Comparison of ENCODE assay signal across 1 cellular context in genomic region chr15:55290361-55291057, GRCh38.
TF ChIP-seq lines count a peak whose summit lies in the region.

No MANE protein-coding gene starts in this region.

TF ChIP-seq in HepG2, 621 proteins besides CTCF, POLR2A, EP300 and RAD21 (continued from another document and continues in another):
- no peak for TF ChIP-seq PAF1 (CRISPR knock-in tag; IDR thresholded peaks at IDR 0.05)
- TF ChIP-seq AKAP8 (CRISPR knock-in tag; IDR thresholded peaks at IDR 0.05), result no peak
- no peak for TF ChIP-seq ZBTB38 (CRISPR knock-in tag; IDR thresholded peaks at IDR 0.05)
- no peak for TF ChIP-seq ZNF282 (IDR thresholded peaks at IDR 0.05; ENCODE audit: partially characterized antibody)
- TF ChIP-seq, protein P1, sequence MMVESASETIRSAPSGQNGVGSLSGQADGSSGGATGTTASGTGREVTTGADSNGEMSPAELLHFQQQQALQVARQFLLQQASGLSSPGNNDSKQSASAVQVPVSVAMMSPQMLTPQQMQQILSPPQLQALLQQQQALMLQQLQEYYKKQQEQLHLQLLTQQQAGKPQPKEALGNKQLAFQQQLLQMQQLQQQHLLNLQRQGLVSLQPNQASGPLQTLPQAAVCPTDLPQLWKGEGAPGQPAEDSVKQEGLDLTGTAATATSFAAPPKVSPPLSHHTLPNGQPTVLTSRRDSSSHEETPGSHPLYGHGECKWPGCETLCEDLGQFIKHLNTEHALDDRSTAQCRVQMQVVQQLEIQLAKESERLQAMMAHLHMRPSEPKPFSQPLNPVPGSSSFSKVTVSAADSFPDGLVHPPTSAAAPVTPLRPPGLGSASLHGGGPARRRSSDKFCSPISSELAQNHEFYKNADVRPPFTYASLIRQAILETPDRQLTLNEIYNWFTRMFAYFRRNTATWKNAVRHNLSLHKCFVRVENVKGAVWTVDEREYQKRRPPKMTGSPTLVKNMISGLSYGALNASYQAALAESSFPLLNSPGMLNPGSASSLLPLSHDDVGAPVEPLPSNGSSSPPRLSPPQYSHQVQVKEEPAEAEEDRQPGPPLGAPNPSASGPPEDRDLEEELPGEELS (CRISPR knock-in tag; IDR thresholded peaks at IDR 0.05), result no peak
- TF ChIP-seq, protein P2, sequence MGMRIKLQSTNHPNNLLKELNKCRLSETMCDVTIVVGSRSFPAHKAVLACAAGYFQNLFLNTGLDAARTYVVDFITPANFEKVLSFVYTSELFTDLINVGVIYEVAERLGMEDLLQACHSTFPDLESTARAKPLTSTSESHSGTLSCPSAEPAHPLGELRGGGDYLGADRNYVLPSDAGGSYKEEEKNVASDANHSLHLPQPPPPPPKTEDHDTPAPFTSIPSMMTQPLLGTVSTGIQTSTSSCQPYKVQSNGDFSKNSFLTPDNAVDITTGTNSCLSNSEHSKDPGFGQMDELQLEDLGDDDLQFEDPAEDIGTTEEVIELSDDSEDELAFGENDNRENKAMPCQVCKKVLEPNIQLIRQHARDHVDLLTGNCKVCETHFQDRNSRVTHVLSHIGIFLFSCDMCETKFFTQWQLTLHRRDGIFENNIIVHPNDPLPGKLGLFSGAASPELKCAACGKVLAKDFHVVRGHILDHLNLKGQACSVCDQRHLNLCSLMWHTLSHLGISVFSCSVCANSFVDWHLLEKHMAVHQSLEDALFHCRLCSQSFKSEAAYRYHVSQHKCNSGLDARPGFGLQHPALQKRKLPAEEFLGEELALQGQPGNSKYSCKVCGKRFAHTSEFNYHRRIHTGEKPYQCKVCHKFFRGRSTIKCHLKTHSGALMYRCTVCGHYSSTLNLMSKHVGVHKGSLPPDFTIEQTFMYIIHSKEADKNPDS (CRISPR knock-in tag; IDR thresholded peaks at IDR 0.05), result no peak
- TF ChIP-seq ZNF234 (CRISPR knock-in tag; conservative IDR thresholded peaks at IDR 0.05), result no peak
- no peak for TF ChIP-seq ZNF629 (CRISPR knock-in tag; conservative IDR thresholded peaks at IDR 0.05)
- TF ChIP-seq U2AF1 (optimal IDR thresholded peaks at IDR 0.05; ENCODE audit: low read depth, low read length), result no peak
- no peak for TF ChIP-seq PAWR (CRISPR knock-in tag; IDR thresholded peaks at IDR 0.05; ENCODE audit: borderline replicate concordance)
- no peak for TF ChIP-seq ZNF432 (CRISPR knock-in tag; IDR thresholded peaks at IDR 0.05; ENCODE audit: borderline replicate concordance)
- TF ChIP-seq KLF16 (CRISPR knock-in tag; IDR thresholded peaks at IDR 0.05), result 0 out of 4 replicates have a peak, but pooled peaks of 1 of the 2 experiments have one; percentile 42
- no peak for TF ChIP-seq FOXA1 (IDR thresholded peaks at IDR 0.05)
- no peak for TF ChIP-seq FOXA1 (CRISPR knock-in tag; IDR thresholded peaks at IDR 0.05)
- TF ChIP-seq MIXL1 (CRISPR knock-in tag; IDR thresholded peaks at IDR 0.05), result 0 out of 2 replicates have a peak, but pooled peaks have one; percentile 37
- TF ChIP-seq RXRA (CRISPR knock-in tag; IDR thresholded peaks at IDR 0.05), result peak; percentile 25; the same call in 1 of the 2 replicates
- TF ChIP-seq ZMAT5 (CRISPR knock-in tag; IDR thresholded peaks at IDR 0.05; ENCODE audit: borderline replicate concordance, low read depth), result no peak
- TF ChIP-seq FIP1L1 (IDR thresholded peaks at IDR 0.05; ENCODE audit: borderline replicate concordance, insufficient read depth, low read depth, low read length), result no peak
- no peak for TF ChIP-seq MED13 (CRISPR knock-in tag; IDR thresholded peaks at IDR 0.05)
- no peak; the same call in 1 of the 2 replicates for TF ChIP-seq ZNF564 (CRISPR knock-in tag; IDR thresholded peaks at IDR 0.05)
- TF ChIP-seq, protein P3, sequence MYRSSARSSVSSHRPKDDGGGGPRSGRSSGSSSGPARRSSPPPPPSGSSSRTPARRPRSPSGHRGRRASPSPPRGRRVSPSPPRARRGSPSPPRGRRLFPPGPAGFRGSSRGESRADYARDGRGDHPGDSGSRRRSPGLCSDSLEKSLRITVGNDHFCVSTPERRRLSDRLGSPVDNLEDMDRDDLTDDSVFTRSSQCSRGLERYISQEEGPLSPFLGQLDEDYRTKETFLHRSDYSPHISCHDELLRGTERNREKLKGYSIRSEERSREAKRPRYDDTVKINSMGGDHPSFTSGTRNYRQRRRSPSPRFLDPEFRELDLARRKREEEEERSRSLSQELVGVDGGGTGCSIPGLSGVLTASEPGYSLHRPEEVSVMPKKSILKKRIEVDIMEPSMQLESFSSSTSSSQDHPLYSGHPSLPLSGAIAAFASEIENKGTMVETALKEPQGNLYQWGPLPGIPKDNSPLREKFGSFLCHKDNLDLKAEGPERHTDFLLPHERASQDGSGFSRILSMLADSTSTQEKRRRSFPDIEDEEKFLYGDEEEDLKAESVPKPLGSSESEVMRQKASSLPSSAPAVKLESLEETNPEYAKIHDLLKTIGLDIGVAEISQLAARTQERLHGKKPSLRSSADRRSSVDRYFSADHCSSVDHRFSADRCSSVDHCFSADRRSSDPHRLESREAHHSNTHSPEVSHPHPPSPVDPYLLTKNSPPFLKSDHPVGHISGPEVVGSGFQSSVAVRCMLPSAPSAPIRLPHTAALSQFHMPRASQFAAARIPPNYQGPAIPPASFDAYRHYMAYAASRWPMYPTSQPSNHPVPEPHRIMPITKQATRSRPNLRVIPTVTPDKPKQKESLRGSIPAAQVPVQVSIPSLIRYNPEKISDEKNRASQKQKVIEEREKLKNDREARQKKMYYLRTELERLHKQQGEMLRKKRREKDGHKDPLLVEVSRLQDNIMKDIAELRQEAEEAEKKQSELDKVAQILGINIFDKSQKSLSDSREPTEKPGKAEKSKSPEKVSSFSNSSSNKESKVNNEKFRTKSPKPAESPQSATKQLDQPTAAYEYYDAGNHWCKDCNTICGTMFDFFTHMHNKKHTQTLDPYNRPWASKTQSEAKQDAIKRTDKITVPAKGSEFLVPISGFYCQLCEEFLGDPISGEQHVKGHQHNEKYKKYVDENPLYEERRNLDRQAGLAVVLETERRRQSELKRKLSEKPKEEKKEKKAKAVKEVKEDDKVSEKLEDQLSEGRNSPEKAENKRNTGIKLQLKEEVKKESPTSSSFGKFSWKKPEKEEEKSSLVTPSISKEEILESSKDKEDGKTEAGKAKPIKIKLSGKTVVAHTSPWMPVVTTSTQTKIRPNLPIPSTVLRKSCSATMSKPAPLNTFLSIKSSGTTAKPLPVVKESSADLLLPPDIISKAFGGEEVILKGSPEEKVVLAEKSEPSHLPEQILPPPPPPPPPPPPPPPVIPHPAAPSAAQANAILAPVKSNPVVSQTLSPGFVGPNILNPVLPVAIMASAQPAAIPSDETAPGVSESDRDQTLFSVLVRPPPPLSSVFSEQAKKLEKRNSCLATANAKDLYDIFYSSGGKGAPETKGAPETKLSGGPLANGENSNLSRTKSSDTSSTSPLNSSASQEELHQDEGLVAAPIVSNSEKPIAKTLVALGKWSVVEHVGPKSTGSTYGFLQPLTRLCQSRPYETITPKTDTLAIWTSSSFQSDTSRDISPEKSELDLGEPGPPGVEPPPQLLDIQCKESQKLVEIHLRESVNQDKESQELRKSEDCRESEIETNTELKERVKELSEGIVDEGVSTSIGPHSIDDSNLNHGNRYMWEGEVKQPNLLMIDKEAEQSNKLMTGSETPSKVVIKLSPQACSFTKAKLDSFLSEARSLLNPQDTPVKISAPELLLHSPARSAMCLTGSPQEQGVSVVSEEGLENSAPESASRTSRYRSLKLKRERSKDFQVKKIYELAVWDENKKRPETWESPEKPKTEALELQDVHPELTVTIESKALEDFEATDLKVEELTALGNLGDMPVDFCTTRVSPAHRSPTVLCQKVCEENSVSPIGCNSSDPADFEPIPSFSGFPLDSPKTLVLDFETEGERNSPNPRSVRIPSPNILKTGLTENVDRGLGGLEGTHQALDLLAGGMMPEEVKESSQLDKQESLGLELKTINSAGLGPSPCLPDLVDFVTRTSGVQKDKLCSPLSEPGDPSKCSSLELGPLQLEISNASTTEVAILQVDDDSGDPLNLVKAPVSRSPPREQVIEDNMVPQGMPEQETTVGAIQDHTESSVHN (CRISPR knock-in tag; IDR thresholded peaks at IDR 0.05), result no peak
- TF ChIP-seq ZNF121 (CRISPR knock-in tag; IDR thresholded peaks at IDR 0.05), result peak; percentile 37; the same call in 1 of the 2 replicates
- TF ChIP-seq ZEB1 (IDR thresholded peaks at IDR 0.05; ENCODE audit: insufficient replicate concordance, low read depth), result no peak
- 0 out of 2 replicates have a peak, but pooled peaks have one; percentile 11 for TF ChIP-seq HOXA5 (CRISPR knock-in tag; IDR thresholded peaks at IDR 0.05)
- TF ChIP-seq ZNF569 (CRISPR knock-in tag; IDR thresholded peaks at IDR 0.05; ENCODE audit: borderline replicate concordance), result no peak
- TF ChIP-seq, protein P4, sequence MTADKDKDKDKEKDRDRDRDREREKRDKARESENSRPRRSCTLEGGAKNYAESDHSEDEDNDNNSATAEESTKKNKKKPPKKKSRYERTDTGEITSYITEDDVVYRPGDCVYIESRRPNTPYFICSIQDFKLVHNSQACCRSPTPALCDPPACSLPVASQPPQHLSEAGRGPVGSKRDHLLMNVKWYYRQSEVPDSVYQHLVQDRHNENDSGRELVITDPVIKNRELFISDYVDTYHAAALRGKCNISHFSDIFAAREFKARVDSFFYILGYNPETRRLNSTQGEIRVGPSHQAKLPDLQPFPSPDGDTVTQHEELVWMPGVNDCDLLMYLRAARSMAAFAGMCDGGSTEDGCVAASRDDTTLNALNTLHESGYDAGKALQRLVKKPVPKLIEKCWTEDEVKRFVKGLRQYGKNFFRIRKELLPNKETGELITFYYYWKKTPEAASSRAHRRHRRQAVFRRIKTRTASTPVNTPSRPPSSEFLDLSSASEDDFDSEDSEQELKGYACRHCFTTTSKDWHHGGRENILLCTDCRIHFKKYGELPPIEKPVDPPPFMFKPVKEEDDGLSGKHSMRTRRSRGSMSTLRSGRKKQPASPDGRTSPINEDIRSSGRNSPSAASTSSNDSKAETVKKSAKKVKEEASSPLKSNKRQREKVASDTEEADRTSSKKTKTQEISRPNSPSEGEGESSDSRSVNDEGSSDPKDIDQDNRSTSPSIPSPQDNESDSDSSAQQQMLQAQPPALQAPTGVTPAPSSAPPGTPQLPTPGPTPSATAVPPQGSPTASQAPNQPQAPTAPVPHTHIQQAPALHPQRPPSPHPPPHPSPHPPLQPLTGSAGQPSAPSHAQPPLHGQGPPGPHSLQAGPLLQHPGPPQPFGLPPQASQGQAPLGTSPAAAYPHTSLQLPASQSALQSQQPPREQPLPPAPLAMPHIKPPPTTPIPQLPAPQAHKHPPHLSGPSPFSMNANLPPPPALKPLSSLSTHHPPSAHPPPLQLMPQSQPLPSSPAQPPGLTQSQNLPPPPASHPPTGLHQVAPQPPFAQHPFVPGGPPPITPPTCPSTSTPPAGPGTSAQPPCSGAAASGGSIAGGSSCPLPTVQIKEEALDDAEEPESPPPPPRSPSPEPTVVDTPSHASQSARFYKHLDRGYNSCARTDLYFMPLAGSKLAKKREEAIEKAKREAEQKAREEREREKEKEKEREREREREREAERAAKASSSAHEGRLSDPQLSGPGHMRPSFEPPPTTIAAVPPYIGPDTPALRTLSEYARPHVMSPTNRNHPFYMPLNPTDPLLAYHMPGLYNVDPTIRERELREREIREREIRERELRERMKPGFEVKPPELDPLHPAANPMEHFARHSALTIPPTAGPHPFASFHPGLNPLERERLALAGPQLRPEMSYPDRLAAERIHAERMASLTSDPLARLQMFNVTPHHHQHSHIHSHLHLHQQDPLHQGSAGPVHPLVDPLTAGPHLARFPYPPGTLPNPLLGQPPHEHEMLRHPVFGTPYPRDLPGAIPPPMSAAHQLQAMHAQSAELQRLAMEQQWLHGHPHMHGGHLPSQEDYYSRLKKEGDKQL (CRISPR knock-in tag; IDR thresholded peaks at IDR 0.05; ENCODE audit: low read depth), result no peak
- no peak for TF ChIP-seq ZNF333 (CRISPR knock-in tag; IDR thresholded peaks at IDR 0.05; ENCODE audit: borderline replicate concordance)
- no peak; the same call in 1 of the 2 replicates for TF ChIP-seq SIN3A (IDR thresholded peaks at IDR 0.05; ENCODE audit: borderline replicate concordance, low read depth, low read length)
- no peak for TF ChIP-seq ZBTB7A (CRISPR knock-in tag; IDR thresholded peaks at IDR 0.05)
- TF ChIP-seq ZNF678 (CRISPR knock-in tag; IDR thresholded peaks at IDR 0.05), result no peak
- no peak for TF ChIP-seq RFX1 (IDR thresholded peaks at IDR 0.05)
- TF ChIP-seq BRCA1 (CRISPR knock-in tag; IDR thresholded peaks at IDR 0.05), result no peak
- no peak for TF ChIP-seq ATRX (CRISPR knock-in tag; IDR thresholded peaks at IDR 0.05; ENCODE audit: borderline replicate concordance)
- no peak for TF ChIP-seq IKZF1 (IDR thresholded peaks at IDR 0.05)
- no peak for TF ChIP-seq CENPT (CRISPR knock-in tag; IDR thresholded peaks at IDR 0.05; ENCODE audit: low read depth)
- no peak for TF ChIP-seq ZNF567 (CRISPR knock-in tag; IDR thresholded peaks at IDR 0.05; ENCODE audit: borderline replicate concordance)
- no peak for TF ChIP-seq FOXO4 (CRISPR knock-in tag; conservative IDR thresholded peaks at IDR 0.05)
- 0 out of 2 replicates have a peak, but pooled peaks have one; percentile 30 for TF ChIP-seq GATAD2A (CRISPR knock-in tag; IDR thresholded peaks at IDR 0.05)
- TF ChIP-seq PPARG (CRISPR knock-in tag; conservative IDR thresholded peaks at IDR 0.05), result peak; percentile 35; the same call in 1 of the 2 replicates
- no peak for TF ChIP-seq ZNF530 (CRISPR knock-in tag; IDR thresholded peaks at IDR 0.05; ENCODE audit: low read depth)
- no peak for TF ChIP-seq NONO (IDR thresholded peaks at IDR 0.05)
- TF ChIP-seq NONO (CRISPR knock-in tag; conservative IDR thresholded peaks at IDR 0.05), result no peak
- TF ChIP-seq ZNF441 (CRISPR knock-in tag; IDR thresholded peaks at IDR 0.05; ENCODE audit: borderline replicate concordance), result no peak
- no peak for TF ChIP-seq ELK4 (CRISPR knock-in tag; IDR thresholded peaks at IDR 0.05; ENCODE audit: borderline replicate concordance)
- no peak for TF ChIP-seq YEATS2 (CRISPR knock-in tag; IDR thresholded peaks at IDR 0.05; ENCODE audit: borderline replicate concordance)
